13 cellular contexts compared by ENCODE assay signal in the genomic region with DNA sequence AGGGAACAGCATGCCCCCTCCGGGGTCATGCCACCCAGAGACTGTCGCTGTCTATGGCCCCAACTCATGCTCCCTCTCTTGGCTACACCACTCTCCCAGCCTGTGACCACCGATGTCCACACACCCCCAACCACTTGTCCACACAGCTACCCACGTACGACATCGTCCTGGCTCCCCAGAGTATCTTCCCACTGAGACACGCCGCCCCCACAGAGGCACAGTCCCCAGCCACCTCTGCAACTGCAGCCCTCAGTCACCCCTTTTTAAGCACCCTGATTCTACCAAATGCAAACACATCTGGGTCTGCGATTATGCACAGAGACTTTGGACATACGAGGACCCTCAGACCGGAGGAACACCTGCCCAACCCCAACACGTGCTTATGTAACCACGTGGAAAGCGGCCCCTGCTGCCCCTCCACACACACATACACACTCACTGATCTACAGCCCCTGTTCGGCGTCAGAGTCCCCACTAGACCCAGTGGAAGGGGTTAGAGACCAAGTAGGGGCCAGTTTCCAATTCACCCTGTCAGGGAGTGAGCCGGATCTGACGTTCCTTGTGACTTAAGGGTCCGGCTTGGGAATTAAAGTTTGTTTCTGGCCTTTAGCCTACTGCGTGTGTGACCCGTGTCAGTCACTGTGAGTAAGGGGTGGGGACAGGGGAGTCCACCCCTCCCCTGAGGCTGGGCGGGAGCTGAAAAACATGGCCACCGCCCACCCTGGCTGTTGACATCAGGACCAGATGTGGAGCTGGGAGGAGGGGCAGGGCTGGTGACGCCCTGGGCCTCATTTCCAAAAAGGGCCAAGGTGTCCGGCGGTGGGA. TPM values are rescaled to one million over a fixed set of nuclear protein-coding genes. Genes with fewer than 3 reads are reported as not detected.
DNase-seq lines count a peak whose midpoint lies in the region; FAIRE-seq and TF ChIP-seq lines count a peak whose summit lies in the region.
"Had no signal": no experiment of that assay in that cellular context is flagged by ENCODE, and none has a peak within 500 bp of the region (broad histone marks: within the 10 kb centered on the region; RNA-seq: fewer than 3 reads in every experiment).

No MANE protein-coding gene starts in this region.

- intact Hi-C loops in spleen (cut with DNase I; ENCODE audit: low total_unique reads): loop anchor here (5.0 kb wide), 1 partner anchor 55 kb away; the partner anchor contains the start of gene HNRNPUL1

- H3K27ac ChIP-seq in cingulate gyrus (ENCODE audit: low read depth, low read length) (peak overlapping the region; percentile 29), spleen (peak overlapping the region in 5 of 8 donors; percentile 32 to 50 (median 43))

- no peaks in the 10 kb centered on the region for H3K9me3 ChIP-seq in spleen

- DNase-seq in GM03348 (ENCODE audit: low spot score) (peak; percentile 80), left kidney (ENCODE audit: low read depth, low spot score) (peak; percentile 16), spleen (no peak), GM12892 (ENCODE audit: insufficient read length) (no peak), HK-2 (ENCODE audit: unreplicated experiment) (no peak), HPDE6-E6E7 (ENCODE audit: extremely low spot score) (no peak), NCI-H1436 (lab: John Stamatoyannopoulos, UW) (no peak)
- DNase-seq: AML-193, NCI-H446 treated with DMSO at 0.1 percent for 48 hours had no signal

- TF ChIP-seq CTCF in spleen (IDR thresholded peaks at IDR 0.05 in 8 of 11, conservative IDR thresholded peaks at IDR 0.05 in 3 of 11): no peak

- no peak for FAIRE-seq in GM12892 (lab: Jason Lieb, UNC)
- FAIRE-seq: endothelial cell of umbilical vein, islet of Langerhans, RCC 7860 had no signal

- H3K4me1 ChIP-seq in spleen: peaks cover 0 to 9% (median 2%) of the 10 kb centered on the region in 6 donors

- TF ChIP-seq POLR2A in spleen (IDR thresholded peaks at IDR 0.05) (no peak), GM12892 (IDR thresholded peaks at IDR 0.05; ENCODE audit: low read depth, low read length) (no peak)

- H3K27me3 ChIP-seq in spleen (replicated peaks in 1 of 7): peaks cover 0 to 11% (median 0%) of the 10 kb centered on the region in 7 donors

- WGBS in spleen, 5 donors: 76 to 79% (median 77%) methylated on average over 24 to 26 of the region's 26 CpGs

- no peak overlapping the region for H3K4me3 ChIP-seq in spleen

- H3K36me3 ChIP-seq in spleen: peaks cover 0 to 6% (median 0%) of the 10 kb centered on the region in 6 donors

RNA-seq across cellular contexts. Expression of gene AXL, which starts 11.9 kb away (rescaled TPM):
- total RNA-seq in spleen: 100 to 1,000 TPM in 3 of 7 donors, 10 to 100 TPM in 4; 48.4 to 135 (median 87.5) TPM
- polyA plus RNA-seq in spleen: 1 to 10 TPM; 2.3 to 8.3 (median 5.0) TPM
- polyA plus RNA-seq in GM12892 (2012; ENCODE audit: missing spikeins): not detected

RNA-seq across cellular contexts. Expression of gene CYP2S1, which starts 14.1 kb away (rescaled TPM):
- total RNA-seq in spleen: 10 to 100 TPM in 4 of 7 donors, 1 to 10 TPM in 3; 3.8 to 22.4 (median 10.4) TPM
- under 1 TPM; 0.62 to 0.93 (median 0.83) TPM for polyA plus RNA-seq in spleen
- polyA plus RNA-seq in GM12892 (2012; ENCODE audit: missing spikeins): not detected

RNA-seq across cellular contexts. Expression of gene HNRNPUL1, which starts 57.0 kb away (rescaled TPM):
- total RNA-seq in spleen: 100 to 1,000 TPM; 161 to 213 (median 178) TPM
- 100 to 1,000 TPM in 1 of 3 donors, 10 to 100 TPM in 2; 53.9 to 102 (median 64.4) TPM for polyA plus RNA-seq in spleen
- polyA plus RNA-seq in GM12892 (2012; ENCODE audit: missing spikeins): 128 TPM

Comparison
In these comparisons a context has a peak if more than half of its experiments do, and no peak if none do; other contexts are left out.
1. DNase-seq: peak in GM03348 (single experiment) and left kidney (single experiment); none in spleen (single experiment), GM12892 (single experiment), HK-2 (single experiment), HPDE6-E6E7 (single experiment) and NCI-H1436 (single experiment).